ENCODE assay signal across 8 cellular contexts in the genomic region with DNA sequence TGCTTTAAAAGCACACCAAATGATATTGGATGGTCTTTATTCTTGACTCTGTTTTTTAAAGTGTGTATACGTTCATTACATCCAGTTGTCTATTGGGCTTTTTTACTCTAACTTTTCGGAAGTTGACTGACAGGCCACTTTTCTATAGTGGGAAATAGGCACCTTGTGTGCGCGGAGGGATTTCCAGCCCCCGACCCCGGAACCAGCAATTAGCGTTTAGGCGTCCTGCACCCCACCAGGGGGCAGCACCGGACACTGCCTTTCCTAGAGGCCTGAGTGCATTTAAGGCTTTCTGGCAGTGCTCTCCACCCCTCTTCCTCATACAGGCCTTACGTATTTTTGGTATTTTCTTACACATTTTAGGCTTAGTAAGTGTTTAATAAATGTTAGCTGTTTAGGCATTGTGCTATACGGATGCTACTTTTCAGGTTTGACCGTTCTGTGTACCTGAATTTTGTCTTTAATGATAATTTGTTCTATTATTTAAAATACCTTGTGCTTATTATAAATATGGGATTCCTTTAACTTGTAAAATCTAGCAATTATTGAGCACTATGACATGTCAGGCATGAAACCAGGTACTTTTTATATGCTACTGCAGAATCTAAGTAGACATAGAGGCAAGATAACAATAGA.
A peak's percentile ranks its signal among the peaks of the same experiment; 100 is the strongest.
DNase-seq lines count a peak whose midpoint lies in the region; TF ChIP-seq lines count a peak whose summit lies in the region.

No MANE protein-coding gene starts in this region.

- TF ChIP-seq CTCF in GM12873 (IDR thresholded peaks at IDR 0.05; ENCODE audit: insufficient read depth, low read depth, low read length, missing control alignments) (peak; percentile 77), coronary artery (IDR thresholded peaks at IDR 0.05) (peak; percentile 29)

- DNase-seq in H7 (peak; percentile 32), MG63 (peak; percentile 34), coronary artery (ENCODE audit: low spot score) (no peak), midbrain (lab: John Stamatoyannopoulos, UW) (peak; percentile 40), cerebellar nuclear complex (lab: John Stamatoyannopoulos, UW) (no peak)
- peak; percentile 43 for DNase-seq in activated CD4-positive, alpha-beta T cell treated with anti-CD3 and anti-CD28 coated beads for 1 hour
- peak; percentile 56 for DNase-seq in stimulated activated CD8-positive, alpha-beta memory T cell treated with anti-CD3 and anti-CD28 coated beads, Interleukin-7, amount 100 ng/mL, for 24 hours (ENCODE audit: low read depth)

- no peaks in the 10 kb centered on the region for H3K36me3 ChIP-seq in H7 (replicated peaks; ENCODE audit: control insufficient read depth, insufficient read depth, low read length)
- H3K36me3 ChIP-seq in MG63: no peaks in the 10 kb centered on the region

- no peak overlapping the region for H3K27ac ChIP-seq in coronary artery

- H3K27me3 ChIP-seq in H7 (ENCODE audit: control insufficient read depth, insufficient read depth, low read length): no peaks in the 10 kb centered on the region
- no peaks in the 10 kb centered on the region for H3K27me3 ChIP-seq in MG63

- H3K4me3 ChIP-seq in H7 (ENCODE audit: insufficient read depth, low read depth, low read length) (no peak overlapping the region), MG63 (no peak overlapping the region), coronary artery (no peak overlapping the region)

- 0 out of 2 replicates have a peak, but pooled peaks cover 2% of the 10 kb centered on the region for H3K9me3 ChIP-seq in MG63

Comparison
In these comparisons a context has a peak if more than half of its experiments do, and no peak if none do; other contexts are left out.
1. DNase-seq: peak in H7 (single experiment), MG63 (single experiment), activated CD4-positive, alpha-beta T cell treated with anti-CD3 and anti-CD28 coated beads for 1 hour (single experiment), midbrain (single experiment) and stimulated activated CD8-positive, alpha-beta memory T cell treated with anti-CD3 and anti-CD28 coated beads, Interleukin-7, amount 100 ng/mL, for 24 hours (single experiment); none in coronary artery (single experiment) and cerebellar nuclear complex (0 of 2).